10 cellular contexts compared by ENCODE assay signal in the genomic region with DNA sequence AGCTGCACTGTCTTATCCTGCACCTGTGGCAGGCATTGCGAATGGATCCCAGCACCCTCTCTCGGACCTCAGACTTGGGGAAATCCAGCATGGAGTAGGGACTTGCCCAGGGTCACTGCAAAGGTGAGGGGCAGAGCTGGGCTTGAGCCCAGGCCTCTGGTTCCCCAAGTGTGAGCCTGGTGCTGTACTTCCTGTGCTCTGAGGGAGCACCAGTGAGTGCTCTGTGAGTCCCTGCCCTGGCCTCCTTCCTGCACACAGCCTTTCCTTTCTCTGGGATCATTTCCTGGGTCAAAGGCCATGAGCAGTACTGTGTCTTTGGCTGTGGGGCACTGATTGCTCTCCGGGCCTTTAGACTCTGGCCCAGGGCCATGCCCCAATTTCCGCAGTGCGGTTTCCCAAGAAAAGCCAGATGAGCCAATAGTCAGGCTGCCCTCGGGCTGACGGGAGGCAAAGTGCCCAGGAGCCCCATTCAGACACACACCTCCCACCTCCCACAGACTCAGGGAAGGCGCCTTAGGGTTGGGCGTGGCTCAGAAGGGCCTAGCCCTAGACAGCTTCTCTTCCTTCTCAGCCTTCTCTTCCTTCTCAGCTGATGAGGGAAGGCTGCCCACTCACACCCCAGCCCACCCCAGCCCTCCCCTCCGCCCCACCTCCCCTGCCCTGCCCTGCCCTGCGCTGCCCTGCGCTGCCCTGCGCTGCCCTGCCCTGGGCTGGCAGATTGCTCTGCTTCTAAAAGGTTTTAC. TPM values are rescaled to one million over a fixed set of nuclear protein-coding genes. Genes with fewer than 3 reads are reported as not detected.
DNase-seq lines count a peak whose midpoint lies in the region; ATAC-seq and TF ChIP-seq lines count a peak whose summit lies in the region.
"Had no signal": no experiment of that assay in that cellular context is flagged by ENCODE, and none has a peak within 500 bp of the region (broad histone marks: within the 10 kb centered on the region; RNA-seq: fewer than 3 reads in every experiment).

No MANE protein-coding gene starts in this region.

- H3K4me3 ChIP-seq in HEK293 (ENCODE audit: low read depth, low read length) (no peak overlapping the region), GM23248 (no peak overlapping the region)

- H3K9me3 Mint-ChIP-seq in WTC11 = no peaks in the 10 kb centered on the region
- H3K9me3 Mint-ChIP-seq in activated T-helper 17 cell treated with anti-CD3 and anti-CD28 coated beads, Interleukin-2, amount 50 U/mL, for 72 hours = no peaks in the 10 kb centered on the region
- H3K9me3 Mint-ChIP-seq: immature natural killer cell had no signal

- H3K4me1 Mint-ChIP-seq in WTC11 = no peaks in the 10 kb centered on the region
- no peaks in the 10 kb centered on the region for H3K4me1 Mint-ChIP-seq in activated T-helper 17 cell treated with anti-CD3 and anti-CD28 coated beads, Interleukin-2, amount 50 U/mL, for 72 hours
- H3K4me1 Mint-ChIP-seq: immature natural killer cell had no signal

- no peaks in the 10 kb centered on the region for H3K79me2 ChIP-seq in GM23248 (ENCODE audit: insufficient read depth)

- CTCF ChIA-PET in HEK293 (lab: Yijun Ruan, JAX) = interaction anchor here (1.0 to 1.2 kb wide), 2 partner anchors 63 to 633 kb away, joined by 3 to 7 read pairs; no protein-coding TSS in a partner anchor
- CTCF ChIA-PET in WTC11 (lab: Charles Lee) = no interaction called here

- H2AFZ ChIP-seq in GM23248 = no peak overlapping the region

- no peaks in the 10 kb centered on the region for H4K20me1 ChIP-seq in GM23248 (ENCODE audit: insufficient read depth)

- 0 out of 2 replicates have a peak, but pooled peaks cover 3% of the 10 kb centered on the region for H3F3A ChIP-seq in GM23248 (ENCODE audit: insufficient read depth)

- TF ChIP-seq CTCF in HEK293 (tag by site-specific recombination; IDR thresholded peaks at IDR 0.05) (no peak), WTC11 (IDR thresholded peaks at IDR 0.05) (no peak)

- in situ Hi-C loops in GM23248 (cut with MboI) = no loop called here

- no peaks in the 10 kb centered on the region for H3K27me3 ChIP-seq in GM23248 (replicated peaks; ENCODE audit: insufficient read depth)

- no peaks in the 10 kb centered on the region for H3K27me3 Mint-ChIP-seq in WTC11 (ENCODE audit: low read depth)
- H3K27me3 Mint-ChIP-seq in activated T-helper 17 cell treated with anti-CD3 and anti-CD28 coated beads, Interleukin-2, amount 50 U/mL, for 72 hours = no peaks in the 10 kb centered on the region

- ATAC-seq in WTC11 = peak; percentile 58
- peak; percentile 14 for ATAC-seq in stimulated activated naive CD8-positive, alpha-beta T cell treated with anti-CD3 and anti-CD28 coated beads, Interleukin-15, Interleukin-2, amounts not matched to agents 100 U/mL and 50 U/mL, for 24 hours
- ATAC-seq in activated T-helper 17 cell treated with anti-CD3 and anti-CD28 coated beads, Interleukin-2, amount 50 U/mL, for 72 hours (replicated peaks) = no peak

- POLR2A ChIA-PET in HEK293 (lab: Yijun Ruan, JAX) = no interaction called here
- POLR2A ChIA-PET in WTC11 (lab: Charles Lee) = no interaction called here

- H3K9ac ChIP-seq in GM23248 = no peak overlapping the region

- DNase-seq in WTC11 (ENCODE audit: low spot score) (no peak), kidney tubule cell (ENCODE audit: low spot score) (peak; percentile 52), superior temporal gyrus (ENCODE audit: extremely low spot score) (no peak), GM23248 (no peak)
- DNase-seq in stimulated activated naive CD8-positive, alpha-beta T cell treated with anti-CD3 and anti-CD28 coated beads, Interleukin-15, Interleukin-2, amounts not matched to agents 100 U/mL and 50 U/mL, for 24 hours = no peak
- DNase-seq: activated CD8-positive, alpha-beta memory T cell treated with anti-CD3 and anti-CD28 coated beads for 24 hours; immature natural killer cell; NCI-H526 had no signal

- H3K9me2 ChIP-seq in GM23248 (ENCODE audit: insufficient read depth) = no peaks in the 10 kb centered on the region

- no peak overlapping the region for H3K27ac Mint-ChIP-seq in WTC11
- no peak overlapping the region for H3K27ac Mint-ChIP-seq in activated T-helper 17 cell treated with anti-CD3 and anti-CD28 coated beads, Interleukin-2, amount 50 U/mL, for 72 hours
- H3K27ac Mint-ChIP-seq: immature natural killer cell had no signal

- H3K36me3 ChIP-seq in HEK293 (ENCODE audit: control insufficient read depth in 2 of 2, insufficient read depth in 1 of 2, low read length in 2 of 2) (no peaks in the 10 kb centered on the region), GM23248 (ENCODE audit: low read depth) (no peaks in the 10 kb centered on the region)

- no peak overlapping the region for H3K4me3 Mint-ChIP-seq in WTC11
- no peak overlapping the region for H3K4me3 Mint-ChIP-seq in activated T-helper 17 cell treated with anti-CD3 and anti-CD28 coated beads, Interleukin-2, amount 50 U/mL, for 72 hours
- H3K4me3 Mint-ChIP-seq: immature natural killer cell had no signal

- H3K27ac ChIP-seq in HEK293 (ENCODE audit: extremely low read depth, low read depth, low read length) (no peak overlapping the region), GM23248 (no peak overlapping the region)

- H3K4me2 ChIP-seq in GM23248 (ENCODE audit: unreplicated experiment) = no peak overlapping the region

- H3K4me1 ChIP-seq in HEK293 (ENCODE audit: control insufficient read depth, insufficient read depth, low read length) (no peaks in the 10 kb centered on the region; the same call in 1 of the 2 replicates), GM23248 (ENCODE audit: insufficient read depth) (0 out of 2 replicates have a peak, but pooled peaks cover 9% of the 10 kb centered on the region)

- H3K9me3 ChIP-seq in HEK293 (ENCODE audit: control insufficient read depth, insufficient read depth, low read depth, low read length) (no peaks in the 10 kb centered on the region), GM23248 (ENCODE audit: low read depth) (no peaks in the 10 kb centered on the region)

- WGBS in GM23248 (ENCODE audit: low coverage in 1 of 2, low lambda C conversion rate in 2 of 2, missing lambda C conversion rate in 2 of 2), 2 experiments = 67 to 69% methylated on average over 13 of the region's 13 CpGs

- H3K36me3 Mint-ChIP-seq in WTC11 = no peaks in the 10 kb centered on the region
- no peaks in the 10 kb centered on the region for H3K36me3 Mint-ChIP-seq in activated T-helper 17 cell treated with anti-CD3 and anti-CD28 coated beads, Interleukin-2, amount 50 U/mL, for 72 hours (ENCODE audit: low read depth)
- H3K36me3 Mint-ChIP-seq: immature natural killer cell had no signal

TF ChIP-seq in HEK293, 187 proteins besides CTCF, POLR2A, EP300 and RAD21:
- TF ChIP-seq ZNF521 (tag by site-specific recombination; IDR thresholded peaks at IDR 0.05) = no peak
- peak; percentile 60 for TF ChIP-seq ZBTB17 (tag by site-specific recombination; IDR thresholded peaks at IDR 0.05)

TF ChIP-seq in WTC11, 78 proteins besides CTCF, POLR2A, EP300 and RAD21 (continues in another document):
- TF ChIP-seq MLX (CRISPR knock-in tag; IDR thresholded peaks at IDR 0.05) (no peak), EMX1 (CRISPR knock-in tag; IDR thresholded peaks at IDR 0.05) (no peak), ZNF423 (CRISPR knock-in tag; IDR thresholded peaks at IDR 0.05) (no peak)
- TF ChIP-seq, protein P1, sequence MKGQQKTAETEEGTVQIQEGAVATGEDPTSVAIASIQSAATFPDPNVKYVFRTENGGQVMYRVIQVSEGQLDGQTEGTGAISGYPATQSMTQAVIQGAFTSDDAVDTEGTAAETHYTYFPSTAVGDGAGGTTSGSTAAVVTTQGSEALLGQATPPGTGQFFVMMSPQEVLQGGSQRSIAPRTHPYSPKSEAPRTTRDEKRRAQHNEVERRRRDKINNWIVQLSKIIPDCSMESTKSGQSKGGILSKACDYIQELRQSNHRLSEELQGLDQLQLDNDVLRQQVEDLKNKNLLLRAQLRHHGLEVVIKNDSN (CRISPR knock-in tag; IDR thresholded peaks at IDR 0.05) = no peak

RNA-seq across cellular contexts. Expression of gene TRIM14, which starts 23.3 kb away (rescaled TPM):
- total RNA-seq in WTC11 (2021) = 11.9 to 18.4 TPM (median 18.2 TPM) in 3 replicates
- total RNA-seq in activated T-helper 17 cell treated with anti-CD3 and anti-CD28 coated beads, Interleukin-2, amount 50 U/mL, for 72 hours = 10 to 100 TPM; 43.4 to 57.8 TPM
- 2.7 and 6.4 TPM in 2 replicates for total RNA-seq in GM23248 (2014; rRNA removed; shearing (Covaris generic))
- polyA plus RNA-seq in GM23248 (2016; fragmentation: Nextera tagmentation; extraction: Ambion mirVana) = 7.8 and 8.0 TPM in 2 replicates

RNA-seq across cellular contexts. Expression of gene CORO2A, which starts 50.1 kb away (rescaled TPM):
- 32.5 to 37.0 TPM (median 35.9 TPM) in 3 replicates for total RNA-seq in WTC11 (2021)
- 10 to 100 TPM in 1 of 2 donors, 1 to 10 TPM in 1; 9.9 to 18.2 TPM for total RNA-seq in activated T-helper 17 cell treated with anti-CD3 and anti-CD28 coated beads, Interleukin-2, amount 50 U/mL, for 72 hours
- 0.86 and 1.5 TPM in 2 replicates for total RNA-seq in GM23248 (2014; rRNA removed; shearing (Covaris generic))
- polyA plus RNA-seq in GM23248 (2016; fragmentation: Nextera tagmentation; extraction: Ambion mirVana) = 1.3 and 1.5 TPM in 2 replicates
